In the genomic region with DNA sequence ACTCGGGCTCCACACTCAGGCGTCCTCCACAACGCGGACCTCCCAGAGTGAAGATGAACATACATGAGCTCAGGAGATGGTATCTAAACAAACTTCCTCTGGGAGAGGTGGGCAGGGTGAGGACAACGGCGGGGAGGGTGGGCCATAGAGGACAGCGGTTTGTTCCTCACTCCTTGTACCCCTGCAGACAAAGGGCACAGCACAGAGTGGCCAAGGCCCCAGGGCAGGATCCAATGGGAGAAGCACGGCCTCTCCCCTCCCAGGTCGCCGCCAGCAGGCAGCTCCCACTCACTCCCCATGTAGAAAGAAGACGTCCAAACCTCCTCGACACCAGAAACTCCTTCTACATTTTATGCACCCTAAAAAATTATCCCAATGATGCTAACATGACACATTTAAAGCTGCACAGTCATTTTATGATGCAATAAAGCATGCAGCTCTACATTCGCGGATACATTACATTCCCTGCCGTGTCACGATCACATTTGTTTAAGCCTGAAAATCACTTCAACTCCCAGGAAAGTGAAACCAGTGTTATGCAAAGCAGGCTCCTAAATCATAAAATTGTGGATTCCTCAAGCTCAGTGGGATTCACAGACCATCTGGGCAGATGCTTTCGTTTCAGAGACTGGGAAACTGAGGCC, we compare ENCODE assay signal across 16 cellular contexts.
DNase-seq lines count a peak whose midpoint lies in the region; ATAC-seq and TF ChIP-seq lines count a peak whose summit lies in the region.
"Had no signal": no experiment of that assay in that cellular context is flagged by ENCODE, and none has a peak within 500 bp of the region (broad histone marks: within the 10 kb centered on the region; RNA-seq: fewer than 3 reads in every experiment).

No MANE protein-coding gene starts in this region.

- in situ Hi-C loops in brain microvascular endothelial cell (cut with HindIII; ENCODE audit: low pct_ligation_motif_present, low sequenced_read_pairs), result no loop called here

- no peak for ATAC-seq in memory B cell (ENCODE audit: low read depth)
- ATAC-seq in GM21360 (IDR thresholded peaks at IDR 0.05; ENCODE audit: unreplicated experiment), result no peak
- ATAC-seq in HG03159 (IDR thresholded peaks at IDR 0.05; ENCODE audit: unreplicated experiment), result no peak
- no peak for ATAC-seq in GM18498 (IDR thresholded peaks at IDR 0.05; ENCODE audit: unreplicated experiment)
- ATAC-seq in GM21619 (IDR thresholded peaks at IDR 0.05; ENCODE audit: unreplicated experiment), result no peak

- DNase-seq in AG04449 (ENCODE audit: low read depth, low spot score) (peak; percentile 40), HEK293T (ENCODE audit: extremely low spot score) (no peak), brain microvascular endothelial cell (peak; percentile 9), memory B cell (ENCODE audit: low spot score in 2 of 2) (no peak)
- DNase-seq: activated CD4-positive, alpha-beta T cell treated with anti-CD3 and anti-CD28 coated beads for 4 hours; DMS79 treated with DMSO at 0.1 percent for 48 hours; lower lobe of right lung; NCI-H2227 treated with DMSO at 0.1 percent for 48 hours; ovary; stimulated activated CD4-positive, alpha-beta T cell treated with anti-CD3 and anti-CD28 coated beads, Interleukin-1b, Interleukin-23, amount 100 ng/mL, for 48 hours; T-helper 1 cell had no signal

- H3K27ac ChIP-seq in brain microvascular endothelial cell, result no peak overlapping the region
- H3K27ac ChIP-seq: breast epithelium, lower lobe of right lung, ovary had no signal

- no peaks in the 10 kb centered on the region for H3K36me3 ChIP-seq in brain microvascular endothelial cell (replicated peaks)
- H3K36me3 ChIP-seq: breast epithelium, lower lobe of right lung, ovary had no signal

- H3K4me3 Mint-ChIP-seq in memory B cell, result peak overlapping the region; percentile 5

- H3K27me3 ChIP-seq in brain microvascular endothelial cell (replicated peaks), result no peaks in the 10 kb centered on the region
- H3K27me3 ChIP-seq: breast epithelium, ovary had no signal

- peaks cover 5% of the 10 kb centered on the region for H3K36me3 Mint-ChIP-seq in memory B cell

- peaks cover 59% of the 10 kb centered on the region for H3K4me1 Mint-ChIP-seq in memory B cell

- H3K4me3 ChIP-seq in AG04449 (ENCODE audit: low read depth, low read length) (no peak overlapping the region), brain microvascular endothelial cell (ENCODE audit: low read depth, low read length) (no peak overlapping the region)
- H3K4me3 ChIP-seq: breast epithelium, lower lobe of right lung, ovary had no signal

- TF ChIP-seq CTCF in AG04449 (IDR thresholded peaks at IDR 0.05; ENCODE audit: insufficient read depth, low read length, missing control alignments) (no peak), brain microvascular endothelial cell (IDR thresholded peaks at IDR 0.05; ENCODE audit: low read depth, low read length, missing control alignments) (no peak)

- CTCF ChIA-PET in AG04449 (lab: Yijun Ruan, JAX), result interaction anchor here (0.8 to 3.1 kb wide), 4 partner anchors 10 to 169 kb away, joined by 3 to 18 read pairs (median 4); no protein-coding TSS in a partner anchor
- CTCF ChIA-PET in HEK293T (lab: Yijun Ruan, JAX), result no interaction called here

- no peaks in the 10 kb centered on the region for H3K9me3 Mint-ChIP-seq in memory B cell

- H3K27ac Mint-ChIP-seq in memory B cell, result peak overlapping the region; percentile 100

- POLR2A ChIA-PET in AG04449 (lab: Yijun Ruan, JAX), result no interaction called here
- POLR2A ChIA-PET in HEK293T (lab: Yijun Ruan, JAX), result no interaction called here

- H3K27me3 Mint-ChIP-seq in memory B cell, result no peaks in the 10 kb centered on the region

TF ChIP-seq in HEK293T, 16 proteins besides CTCF, POLR2A, EP300 and RAD21:
- TF ChIP-seq BHLHE40 (IDR thresholded peaks at IDR 0.05; ENCODE audit: borderline replicate concordance) (no peak), FOXK2 (IDR thresholded peaks at IDR 0.05) (no peak), HDGF (IDR thresholded peaks at IDR 0.05; ENCODE audit: borderline replicate concordance) (no peak), PKNOX1 (IDR thresholded peaks at IDR 0.05) (0 out of 2 replicates have a peak, but pooled peaks have one; percentile 9), CTBP1 (IDR thresholded peaks at IDR 0.05; ENCODE audit: borderline replicate concordance) (no peak), TARDBP (IDR thresholded peaks at IDR 0.05) (no peak), ZNF384 (IDR thresholded peaks at IDR 0.05) (no peak), ARNT (IDR thresholded peaks at IDR 0.05) (0 out of 2 replicates have a peak, but pooled peaks have one; percentile 9), FOXM1 (IDR thresholded peaks at IDR 0.05; ENCODE audit: borderline replicate concordance) (no peak), NFRKB (IDR thresholded peaks at IDR 0.05) (no peak), FOXA1 (IDR thresholded peaks at IDR 0.05) (no peak), ELF4 (IDR thresholded peaks at IDR 0.05) (no peak)

Comparison
In these comparisons a context has a peak if more than half of its experiments do, and no peak if none do; other contexts are left out.
1. DNase-seq: peak in AG04449 (single experiment) and brain microvascular endothelial cell (single experiment); none in HEK293T (single experiment) and memory B cell (0 of 2).